Comparison of ENCODE assay signal across 13 cellular contexts in the genomic region with DNA sequence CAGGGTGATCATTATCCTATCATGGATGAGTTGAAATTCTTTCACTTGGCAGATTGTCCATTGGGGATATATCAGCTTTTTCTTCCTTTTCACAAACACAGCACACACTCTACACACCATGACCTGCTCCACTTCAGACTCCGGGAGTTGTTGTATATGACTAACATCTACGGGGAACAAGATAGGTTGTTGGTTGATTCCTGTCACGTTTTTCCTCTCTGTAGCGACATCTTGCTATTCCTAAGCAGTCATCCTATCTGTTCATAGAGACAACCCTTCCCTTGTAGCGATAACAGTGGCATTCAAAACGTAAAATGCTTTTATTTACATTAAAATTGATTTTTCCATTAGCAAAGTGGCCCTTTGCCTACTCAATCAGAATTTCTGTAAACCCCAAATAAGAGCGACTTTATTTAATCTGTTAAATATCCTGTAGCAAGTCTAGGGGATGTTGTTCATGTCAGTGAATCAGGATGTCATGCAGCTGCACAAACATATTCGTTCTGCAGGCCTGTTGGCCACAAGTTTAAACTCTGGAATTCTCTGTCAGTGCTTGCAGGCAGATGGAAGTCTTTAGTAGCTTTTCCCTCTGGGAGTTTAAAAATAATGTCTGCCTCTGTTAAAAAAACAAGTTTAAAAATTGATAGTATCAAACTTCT. TPM values are rescaled to one million over a fixed set of nuclear protein-coding genes. Genes with fewer than 3 reads are reported as not detected.
DNase-seq lines count a peak whose midpoint lies in the region; ATAC-seq, FAIRE-seq and TF ChIP-seq lines count a peak whose summit lies in the region.
"Had no signal": no experiment of that assay in that cellular context is flagged by ENCODE, and none has a peak within 500 bp of the region (broad histone marks: within the 10 kb centered on the region; RNA-seq: fewer than 3 reads in every experiment).

No MANE protein-coding gene starts in this region.

- H3K4me1 ChIP-seq in lower lobe of right lung (peaks cover 59% of the 10 kb centered on the region), transverse colon (peaks cover 0 to 46% (median 9%) of the 10 kb centered on the region in 4 donors)

- in situ Hi-C loops in transverse colon (cut with MboI; ENCODE audit: low pct_ligation_motif_present in 1 of 4, low pct_unique_long_range_greater_than_20kb in 1 of 4, low sequenced_read_pairs in 3 of 4), result no loop called here

- TF ChIP-seq CTCF in lower lobe of right lung (IDR thresholded peaks at IDR 0.05), result no peak
- no peak for TF ChIP-seq CTCF in transverse colon (IDR thresholded peaks at IDR 0.05)

- TF ChIP-seq POLR2A in transverse colon (IDR thresholded peaks at IDR 0.05), result no peak
- no peak for TF ChIP-seq POLR2A in GM12891 (IDR thresholded peaks at IDR 0.05; ENCODE audit: low read depth, low read length)

- H3K36me3 ChIP-seq in lower lobe of right lung, result no peaks in the 10 kb centered on the region
- H3K36me3 ChIP-seq in transverse colon, result no peaks in the 10 kb centered on the region

- WGBS in transverse colon (ENCODE audit: low coverage in 1 of 2), 2 donors, result 59 to 60% methylated on average over 7 to 8 of the region's 8 CpGs

- H3K9me3 ChIP-seq in lower lobe of right lung (no peaks in the 10 kb centered on the region), transverse colon (no peaks in the 10 kb centered on the region)

- no peak overlapping the region for H3K4me3 ChIP-seq in lower lobe of right lung
- H3K4me3 ChIP-seq in transverse colon, result no peak overlapping the region

- ATAC-seq in lower lobe of right lung, result no peak
- ATAC-seq: activated naive CD4-positive, alpha-beta T cell treated with anti-CD3 and anti-CD28 coated beads, Interleukin-2, amount 50 U/mL, for 72 hours had no signal

- intact Hi-C loops in lower lobe of right lung (cut with DNase I) (no loop called here), transverse colon (cut with DNase I; ENCODE audit: low total_unique reads) (no loop called here)

- FAIRE-seq in endometrium (lab: Jason Lieb, UNC), result peak; percentile 88
- FAIRE-seq in GM12891 (lab: Jason Lieb, UNC), result no peak

- H3K27me3 ChIP-seq in lower lobe of right lung (ENCODE audit: low read depth) (no peaks in the 10 kb centered on the region), transverse colon (no peaks in the 10 kb centered on the region)

- DNase-seq in NCI-H345 (lab: John Stamatoyannopoulos, UW) (peak; percentile 5), NCI-H345 treated with DMSO at 0.1 percent for 48 hours (lab: John Stamatoyannopoulos, UW; ENCODE audit: unreplicated experiment) (no peak), lower lobe of right lung (no peak), transverse colon (no peak), KG1 (lab: John Stamatoyannopoulos, UW) (no peak), GM12891 (ENCODE audit: insufficient read length, low spot score) (no peak), pons (ENCODE audit: low spot score) (no peak)
- DNase-seq: activated CD4-positive, alpha-beta memory T cell treated with anti-CD3 and anti-CD28 coated beads for 36 hours; kidney glomerular epithelial cell; posterior cingulate gyrus; T-helper 1 cell had no signal

- TF ChIP-seq EP300 in transverse colon (IDR thresholded peaks at IDR 0.05; ENCODE audit: low read depth), result no peak

- H3K27ac ChIP-seq in lower lobe of right lung, result peak overlapping the region; percentile 28
- peak overlapping the region; percentile 5 to 61 (median 36) for H3K27ac ChIP-seq in transverse colon

TF ChIP-seq in GM12891, 5 proteins besides CTCF, POLR2A, EP300 and RAD21:
- no peak for TF ChIP-seq PAX5 (IDR thresholded peaks at IDR 0.05; ENCODE audit: insufficient read depth, low read length, severe bottlenecking)
- no peak for TF ChIP-seq SPI1 (IDR thresholded peaks at IDR 0.05; ENCODE audit: low read depth, low read length)
- no peak for TF ChIP-seq TAF1 (IDR thresholded peaks at IDR 0.05; ENCODE audit: low read depth, low read length)
- TF ChIP-seq POLR2AphosphoS5 (IDR thresholded peaks at IDR 0.05; ENCODE audit: low read depth, low read length), result no peak
- no peak for TF ChIP-seq POU2F2 (IDR thresholded peaks at IDR 0.05; ENCODE audit: low read depth, low read length)

RNA-seq across cellular contexts. Expression of gene PHACTR2, which starts 23.0 kb away (rescaled TPM):
- 115 TPM for total RNA-seq in lower lobe of right lung
- 10 to 100 TPM; 38.6 to 56.8 (median 48.7) TPM for total RNA-seq in transverse colon
- polyA plus RNA-seq in GM12891 (2012; ENCODE audit: low read depth, missing spikeins), result 3.1 TPM
